25 cellular contexts compared by ENCODE assay signal in the genomic region with DNA sequence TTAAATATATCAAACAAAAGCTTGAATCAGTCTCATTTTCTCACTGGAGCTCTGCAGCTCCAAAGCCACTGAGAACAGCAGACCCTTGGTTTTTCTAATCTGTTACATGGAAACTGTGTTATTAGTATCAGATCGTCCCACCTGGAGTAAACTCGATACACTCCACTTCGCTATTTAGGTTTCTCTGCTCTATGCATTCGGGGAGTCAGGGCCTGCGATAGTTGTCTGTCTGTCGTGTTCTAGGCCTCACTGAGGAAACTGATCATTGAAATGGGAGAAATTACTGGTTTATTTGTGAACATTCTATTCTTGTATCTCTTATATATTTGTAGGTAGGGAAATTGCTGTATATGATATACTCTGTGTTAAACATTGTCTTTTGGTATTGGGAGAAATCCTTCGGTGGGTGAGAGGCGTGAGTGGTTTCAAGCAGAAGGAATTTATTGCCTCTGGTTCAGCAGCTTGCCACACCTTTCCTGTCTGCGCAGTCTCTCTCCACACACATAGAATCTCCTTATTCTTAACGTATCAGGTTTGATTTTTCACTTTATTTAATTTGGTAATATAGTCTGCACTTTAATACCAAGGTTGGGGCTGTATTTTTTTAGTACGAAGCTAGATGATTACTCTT. TPM values are rescaled to one million over a fixed set of nuclear protein-coding genes. Genes with fewer than 3 reads are reported as not detected.
DNase-seq lines count a peak whose midpoint lies in the region; ATAC-seq, FAIRE-seq and TF ChIP-seq lines count a peak whose summit lies in the region.
"Had no signal": no experiment of that assay in that cellular context is flagged by ENCODE, and none has a peak within 500 bp of the region (broad histone marks: within the 10 kb centered on the region; RNA-seq: fewer than 3 reads in every experiment).

No MANE protein-coding gene starts in this region.

- WGBS in K562 (ENCODE audit: insufficient coverage, low coverage, missing lambda C conversion rate): under 1% methylated on average over 11 of the region's 11 CpGs

- no peak overlapping the region for H3K4me3 ChIP-seq in Caco-2 (ENCODE audit: low read depth, low read length)
- no peak overlapping the region for H3K4me3 ChIP-seq in K562
- H3K4me3 ChIP-seq: GM23338, right atrium auricular region, tibial artery had no signal

- TF ChIP-seq CTCF in Caco-2 (IDR thresholded peaks at IDR 0.05; ENCODE audit: insufficient read depth in 1 of 2, low read depth in 1 of 2, low read length in 1 of 2, severe bottlenecking in 1 of 2, unreplicated experiment in 1 of 2): no peak
- TF ChIP-seq CTCF in K562 (IDR thresholded peaks at IDR 0.05 in 2 of 3, conservative IDR thresholded peaks at IDR 0.05 in 1 of 3; ENCODE audit: insufficient read depth in 2 of 3, low read depth in 1 of 3, low read length in 3 of 3): no peak
- TF ChIP-seq CTCF in nephron (IDR thresholded peaks at IDR 0.05; ENCODE audit: unreplicated experiment in 3 of 3): no peak

- no peak overlapping the region for H3K27ac ChIP-seq in K562 (ENCODE audit: extremely low read depth, low read depth, low read length)
- H3K27ac ChIP-seq: epithelial cell of prostate, right atrium auricular region, tibial artery had no signal

- no peak overlapping the region for H3K4me2 ChIP-seq in K562 (ENCODE audit: insufficient read depth, low read length)
- H3K4me2 ChIP-seq: GM23338 had no signal

- no peaks in the 10 kb centered on the region for H3K9me3 Mint-ChIP-seq in Caco-2 (ENCODE audit: unreplicated experiment)
- no peaks in the 10 kb centered on the region for H3K9me3 Mint-ChIP-seq in nephron
- H3K9me3 Mint-ChIP-seq: activated CD4-positive, alpha-beta memory T cell treated with anti-CD3 and anti-CD28 coated beads, Interleukin-2, amount 10 ng/mL, durations not matched to agents 7 days and 5 days; activated T-cell treated with anti-CD3 and anti-CD28 coated beads, Interleukin-2, amount 50 U/mL, for 24 hours; GM23338 had no signal

- H3K36me3 Mint-ChIP-seq in Caco-2 (ENCODE audit: insufficient read depth, unreplicated experiment) (no peaks in the 10 kb centered on the region), nephron (ENCODE audit: low read depth) (peaks cover 4% of the 10 kb centered on the region)

- no peak for TF ChIP-seq EP300 in K562 (IDR thresholded peaks at IDR 0.05; ENCODE audit: low read length)

- H2AFZ ChIP-seq in K562 (ENCODE audit: low read depth, low read length): no peak overlapping the region
- H2AFZ ChIP-seq: GM23338 had no signal

- BruUV-seq in Caco-2 (replicated peaks; lab: Mats Ljungman, UMichigan): no TSS peak
- BruUV-seq in K562 (replicated peaks; lab: Mats Ljungman, UMichigan): no TSS peak

- no peaks in the 10 kb centered on the region; the same call in 1 of the 2 replicates for H3K4me1 ChIP-seq in Caco-2
- no peaks in the 10 kb centered on the region for H3K4me1 ChIP-seq in K562 (replicated peaks in 1 of 2; ENCODE audit: control insufficient read depth in 2 of 2, insufficient read depth in 2 of 2, low read length in 2 of 2)
- H3K4me1 ChIP-seq: right atrium auricular region had no signal

- no peak for ATAC-seq in K562
- ATAC-seq: activated naive CD4-positive, alpha-beta T cell treated with anti-CD3 and anti-CD28 coated beads, Interleukin-2, amount 50 U/mL, for 72 hours; GM23338; Right ventricle myocardium inferior had no signal

- TF ChIP-seq RAD21 in K562 (CRISPR knock-in tag; conservative IDR thresholded peaks at IDR 0.05 in 1 of 2, IDR thresholded peaks at IDR 0.05 in 1 of 2): no peak

- H3K27me3 Mint-ChIP-seq in Caco-2 (ENCODE audit: insufficient read depth, unreplicated experiment): no peaks in the 10 kb centered on the region
- no peaks in the 10 kb centered on the region for H3K27me3 Mint-ChIP-seq in nephron (ENCODE audit: low read depth)
- H3K27me3 Mint-ChIP-seq: activated CD4-positive, alpha-beta memory T cell treated with anti-CD3 and anti-CD28 coated beads, Interleukin-2, amount 10 ng/mL, durations not matched to agents 7 days and 5 days; activated T-cell treated with anti-CD3 and anti-CD28 coated beads, Interleukin-2, amount 50 U/mL, for 24 hours had no signal

- in situ Hi-C loops in K562 (cut with MboI): no loop called here

- CTCF ChIA-PET in Caco-2 (lab: Charles Lee): no interaction called here
- CTCF ChIA-PET in K562 (lab: Yijun Ruan, JAX; ENCODE audit: low intra/inter-chr PET ratio): no interaction called here

- no peaks in the 10 kb centered on the region for H4K20me1 ChIP-seq in K562 (replicated peaks; ENCODE audit: control insufficient read depth, insufficient read depth, low read length)

- H3K4me1 Mint-ChIP-seq in Caco-2 (ENCODE audit: low read depth, unreplicated experiment): peaks cover 7% of the 10 kb centered on the region
- peaks cover 26% of the 10 kb centered on the region for H3K4me1 Mint-ChIP-seq in nephron

- H3K27ac Mint-ChIP-seq in Caco-2 (ENCODE audit: unreplicated experiment) (peak overlapping the region; percentile 95), nephron (peak overlapping the region in 2 of 3 experiments; percentile 21 to 48)
- H3K27ac Mint-ChIP-seq: activated CD4-positive, alpha-beta memory T cell treated with anti-CD3 and anti-CD28 coated beads, Interleukin-2, amount 10 ng/mL, durations not matched to agents 7 days and 5 days; activated naive CD4-positive, alpha-beta T cell treated with anti-CD3 and anti-CD28 coated beads, Interleukin-2, amount 50 U/mL, for 72 hours; activated T-cell treated with anti-CD3 and anti-CD28 coated beads, Interleukin-2, amount 50 U/mL, for 24 hours; GM23338 had no signal

- TF ChIP-seq POLR2A in K562 (conservative IDR thresholded peaks at IDR 0.05): no peak

- no peaks in the 10 kb centered on the region for H3K9me3 ChIP-seq in Caco-2
- H3K9me3 ChIP-seq in K562 (replicated peaks; ENCODE audit: control insufficient read depth, insufficient read depth, low read depth, low read length): no peaks in the 10 kb centered on the region
- H3K9me3 ChIP-seq: right atrium auricular region, tibial artery had no signal

- H3K79me2 ChIP-seq in K562 (ENCODE audit: control insufficient read depth, insufficient read depth, low read length): no peaks in the 10 kb centered on the region

- POLR2A ChIA-PET in Caco-2 (lab: Charles Lee): no interaction called here
- POLR2A ChIA-PET in K562 (lab: Yijun Ruan, JAX): interaction anchor here (0.8 to 1.8 kb wide), 3 partner anchors 11 to 20 kb away, joined by 3 to 5 read pairs (median 3); no protein-coding TSS in a partner anchor

- no peaks in the 10 kb centered on the region for H3K36me3 ChIP-seq in Caco-2 (ENCODE audit: control insufficient read depth, insufficient read depth, low read length)
- no peaks in the 10 kb centered on the region for H3K36me3 ChIP-seq in K562 (ENCODE audit: control insufficient read depth, insufficient read depth, low read length)
- H3K36me3 ChIP-seq: right atrium auricular region, tibial artery had no signal

- H3K4me3 Mint-ChIP-seq in Caco-2 (ENCODE audit: unreplicated experiment): peak overlapping the region; percentile 65
- H3K4me3 Mint-ChIP-seq in nephron: no peak overlapping the region
- H3K4me3 Mint-ChIP-seq: activated CD4-positive, alpha-beta memory T cell treated with anti-CD3 and anti-CD28 coated beads, Interleukin-2, amount 10 ng/mL, durations not matched to agents 7 days and 5 days; activated T-cell treated with anti-CD3 and anti-CD28 coated beads, Interleukin-2, amount 50 U/mL, for 24 hours; GM23338 had no signal

- H3K27me3 ChIP-seq in Caco-2 (replicated peaks; ENCODE audit: control insufficient read depth, insufficient read depth, low read length) (no peaks in the 10 kb centered on the region), K562 (ENCODE audit: control insufficient read depth in 2 of 2, insufficient read depth in 2 of 2, low read length in 2 of 2) (peaks cover 20 to 26% of the 10 kb centered on the region in 2 experiments)
- H3K27me3 ChIP-seq: right atrium auricular region, tibial artery had no signal

- no peak overlapping the region for H3K9ac ChIP-seq in K562 (ENCODE audit: insufficient read depth in 1 of 2, low read depth in 2 of 2, low read length in 2 of 2)

- peak in 1 of 2 experiments; percentile 15 for DNase-seq in Caco-2
- DNase-seq in NCI-H2227 (lab: John Stamatoyannopoulos, UW; ENCODE audit: unreplicated experiment): peak; percentile 4
- DNase-seq in K562 (ENCODE audit: extremely low read depth in 1 of 4, low spot score in 3 of 4): no peak
- no peak for DNase-seq in cerebellar cortex (ENCODE audit: low spot score)
- DNase-seq in DMS79 (lab: John Stamatoyannopoulos, UW): no peak
- DNase-seq in OCI-M1 (lab: John Stamatoyannopoulos, UW): no peak
- no peak for DNase-seq in pons (ENCODE audit: low spot score)
- DNase-seq: activated CD4-positive, alpha-beta memory T cell treated with anti-CD3 and anti-CD28 coated beads, Interleukin-2, amount 10 ng/mL, durations not matched to agents 7 days and 5 days; activated T-cell treated with anti-CD3 and anti-CD28 coated beads, Interleukin-2, amount 50 U/mL, for 24 hours; dermis blood vessel endothelial cell; foreskin fibroblast; Karpas-422; kidney glomerular epithelial cell; mesendoderm; NCI-H1092 treated with DMSO at 0.1 percent for 48 hours; NCI-H2081; NK-92 treated with Interleukin-12 subunit alpha and Interleukin-12 subunit beta, amount 100 ng/mL, for 24 hours; tibial artery had no signal

- no peak for FAIRE-seq in K562 (lab: Jason Lieb, UNC)
- FAIRE-seq: bronchial epithelial cell had no signal

- intact Hi-C loops in Caco-2 (cut with micrococcal nuclease; ENCODE audit: unreplicated experiment) (no loop called here), K562 (cut with micrococcal nuclease) (no loop called here)

- no peaks in the 10 kb centered on the region for H3K9me1 ChIP-seq in K562 (ENCODE audit: control insufficient read depth, insufficient read depth, low read length)

RNA-seq across cellular contexts. Expression of a gene that starts 8.5 kb away (rescaled TPM):
- 29.8 and 32.7 TPM in 2 replicates for total RNA-seq in Caco-2 (2022)
- 28.7 and 88.2 TPM in 2 replicates for total RNA-seq in K562 (2011; cell fraction: chromatin; rRNA removed; ENCODE audit: low replicate concordance)
- 18.0 and 24.6 TPM in 2 replicates for total RNA-seq in K562 (2011; cell fraction: nucleolus; rRNA removed)
- total RNA-seq in K562 (2011; cell fraction: nucleoplasm; rRNA removed): 44.3 and 55.4 TPM in 2 replicates
- total RNA-seq in K562 (2014; rRNA removed): 6.6 and 8.3 TPM in 2 replicates
- total RNA-seq in K562 (2014; rRNA removed; fragmentation: Illumina TruSeq; extraction: Trizol): 12.5 and 14.5 TPM in 2 replicates
- 11.3 and 11.5 TPM in 2 replicates for total RNA-seq in K562 (2015; rRNA removed; fragmentation: Illumina TruSeq; extraction: Trizol)
- total RNA-seq in K562 (2021): 26.0 and 27.6 TPM in 2 replicates
- polyA plus RNA-seq in K562 (2011; rRNA removed): 13.1 and 18.3 TPM in 2 replicates
- 5.8 and 13.4 TPM in 2 replicates for polyA plus RNA-seq in K562 (2011; cell fraction: cytosol; rRNA removed)
- polyA plus RNA-seq in K562 (2011; cell fraction: nucleus; rRNA removed): 16.2 and 30.9 TPM in 2 replicates
- polyA plus RNA-seq in K562 (2012): 12.4 and 14.2 TPM in 2 replicates
- 19.7 and 21.2 TPM in 2 replicates for polyA plus RNA-seq in K562 (2014; fragmentation: Illumina TruSeq; extraction: Trizol)
- polyA plus RNA-seq in K562 (2014; fragmentation: Nextera tagmentation; extraction: Ambion mirVana): 1 to 10 TPM; 5.4 to 7.1 TPM
- 15.9 and 18.7 TPM in 2 replicates for polyA plus RNA-seq in K562 (2014; rRNA removed)
- 19.7 and 30.3 TPM in 2 replicates for polyA minus RNA-seq in K562 (2011; rRNA and poly(A)+ RNA removed)
- 13.2 and 23.0 TPM in 2 replicates for polyA minus RNA-seq in K562 (2011; cell fraction: cytosol; rRNA and poly(A)+ RNA removed)
- 10.4 and 17.5 TPM in 2 replicates for polyA minus RNA-seq in K562 (2011; cell fraction: nucleus; rRNA and poly(A)+ RNA removed)
